In genomic region chr21:17461014-17461413, GRCh38 we compare ENCODE assay signal across 1 cellular context.
TF ChIP-seq lines count a peak whose summit lies in the region.

No MANE protein-coding gene starts in this region.

TF ChIP-seq in endothelial cell of umbilical vein, 7 proteins besides CTCF, POLR2A, EP300 and RAD21:
- TF ChIP-seq FOS (IDR thresholded peaks at IDR 0.05; ENCODE audit: borderline replicate concordance, insufficient read depth, low read length) (no peak), GATA2 (IDR thresholded peaks at IDR 0.05; ENCODE audit: insufficient read depth, insufficient read length, low read depth, low read length) (no peak), POLR2AphosphoS5 (IDR thresholded peaks at IDR 0.05; ENCODE audit: insufficient read depth, low read depth, low read length) (no peak), EZH2 (IDR thresholded peaks at IDR 0.05; ENCODE audit: borderline replicate concordance, low read depth, low read length, severe bottlenecking) (no peak), MYC (IDR thresholded peaks at IDR 0.05; ENCODE audit: low read depth, low read length) (no peak), JUN (IDR thresholded peaks at IDR 0.05; ENCODE audit: borderline replicate concordance, insufficient read depth, insufficient read length, low read depth) (no peak), MAX (IDR thresholded peaks at IDR 0.05; ENCODE audit: insufficient read depth, insufficient read length) (no peak)
